Comparison of ENCODE assay signal across 15 cellular contexts in genomic region chr13:77741587-77741972, GRCh38. TPM values are rescaled to one million over a fixed set of nuclear protein-coding genes. Genes with fewer than 3 reads are reported as not detected.
DNase-seq lines count a peak whose midpoint lies in the region; ATAC-seq and FAIRE-seq lines count a peak whose summit lies in the region.
"Had no signal": no experiment of that assay in that cellular context is flagged by ENCODE, and none has a peak within 500 bp of the region (broad histone marks: within the 10 kb centered on the region; RNA-seq: fewer than 3 reads in every experiment).

No MANE protein-coding gene starts in this region.

- peaks cover 18% of the 10 kb centered on the region for H3K4me1 Mint-ChIP-seq in central memory CD8-positive, alpha-beta T cell
- H3K4me1 Mint-ChIP-seq: B cell had no signal

- DNase-seq in GM19239 (ENCODE audit: insufficient read length, low spot score), result no peak
- DNase-seq in central memory CD8-positive, alpha-beta T cell (ENCODE audit: low spot score in 2 of 2), result no peak
- DNase-seq in activated effector memory CD4-positive, alpha-beta T cell treated with anti-CD3 and anti-CD28 coated beads, Interleukin-2, amount 50 U/mL, for 16 hours, result no peak
- DNase-seq in activated CD4-positive, alpha-beta T cell treated with anti-CD3 and anti-CD28 coated beads for 4 hours, result no peak
- no peak for DNase-seq in Ammon's horn (ENCODE audit: low spot score)
- DNase-seq: 8988T; ACHN; Calu3; CD4-positive, alpha-beta T cell; DMS79; HCEC 1CT had no signal

- H3K36me3 Mint-ChIP-seq in central memory CD8-positive, alpha-beta T cell (ENCODE audit: insufficient read depth), result peaks cover 3% of the 10 kb centered on the region

- H3K4me3 Mint-ChIP-seq in central memory CD8-positive, alpha-beta T cell, result no peak overlapping the region
- H3K4me3 Mint-ChIP-seq: B cell; CD4-positive, alpha-beta T cell had no signal

- H3K27me3 ChIP-seq in layer of hippocampus (ENCODE audit: control insufficient read depth, insufficient read depth, low read length), result no peaks in the 10 kb centered on the region

- H3K27me3 Mint-ChIP-seq in central memory CD8-positive, alpha-beta T cell, result no peaks in the 10 kb centered on the region
- H3K27me3 Mint-ChIP-seq: B cell; CD4-positive, alpha-beta T cell had no signal

- H3K27ac ChIP-seq in layer of hippocampus (ENCODE audit: low read depth, low read length) (peak overlapping the region; percentile 64), temporal lobe (ENCODE audit: low read depth, low read length) (peak overlapping the region; percentile 63)
- H3K27ac ChIP-seq: HL-60 had no signal

- no peak for ATAC-seq in central memory CD8-positive, alpha-beta T cell (replicated peaks; ENCODE audit: extremely low read depth, poor library complexity, severe bottlenecking)

- H3K27ac Mint-ChIP-seq in central memory CD8-positive, alpha-beta T cell (ENCODE audit: low read depth), result peak overlapping the region; percentile 20
- H3K27ac Mint-ChIP-seq: B cell; CD4-positive, alpha-beta T cell had no signal

- no peaks in the 10 kb centered on the region for H3K9me3 Mint-ChIP-seq in central memory CD8-positive, alpha-beta T cell
- H3K9me3 Mint-ChIP-seq: CD4-positive, alpha-beta T cell had no signal

- FAIRE-seq in GM19239 (lab: Jason Lieb, UNC), result peak; percentile 18

RNA-seq across cellular contexts. Expression of gene SLAIN1, which starts 44.1 kb away (rescaled TPM):
- 289 TPM for total RNA-seq in temporal lobe
